Comparison of ENCODE assay signal across 10 cellular contexts in the genomic region with DNA sequence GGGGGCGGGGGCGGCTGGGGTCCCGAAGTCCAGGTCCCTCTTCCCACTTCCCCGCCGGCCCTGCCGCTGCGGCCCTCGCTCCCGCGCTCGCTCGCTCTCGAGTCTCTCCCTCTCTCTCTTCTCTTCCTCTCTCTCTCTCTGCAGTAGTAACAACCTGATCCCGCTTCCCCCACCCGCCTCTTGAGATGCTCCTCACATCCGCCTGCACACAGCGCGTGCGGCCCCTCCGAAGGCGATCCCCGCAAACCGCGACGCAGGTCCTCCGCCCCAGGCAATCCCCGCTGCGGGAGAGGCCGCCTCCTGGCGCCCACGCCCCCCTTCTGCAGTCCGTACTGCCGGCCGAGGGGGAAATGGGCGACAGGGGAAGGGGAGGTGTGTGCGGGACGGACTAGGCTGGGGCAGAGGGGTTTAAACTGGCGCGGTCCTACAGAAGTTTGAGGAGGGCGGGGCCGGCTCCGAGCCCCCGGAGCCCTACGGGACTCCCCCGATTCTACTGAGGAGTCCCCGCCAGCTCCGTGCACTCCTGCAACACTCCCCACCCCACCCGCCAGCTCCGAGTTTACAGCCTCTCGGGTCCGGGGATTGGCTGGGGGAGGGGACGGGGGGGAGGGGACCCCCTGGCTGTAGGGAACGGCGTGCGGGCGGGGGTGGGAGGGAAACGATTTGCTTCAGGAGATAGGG. TPM values are rescaled to one million over a fixed set of nuclear protein-coding genes. Genes with fewer than 3 reads are reported as not detected.
DNase-seq lines count a peak whose midpoint lies in the region; ATAC-seq, FAIRE-seq and TF ChIP-seq lines count a peak whose summit lies in the region.
"Not testable (repeated sequence)": the region's sequence is repeated elsewhere in the genome, so short reads cannot be mapped to it uniquely, and the experiment has no call there.
"Had no signal": no experiment of that assay in that cellular context is flagged by ENCODE, and none has a peak within 500 bp of the region (broad histone marks: within the 10 kb centered on the region; RNA-seq: fewer than 3 reads in every experiment).

No MANE protein-coding gene starts in this region.

- 2% methylated on average over 14 of the region's 57 CpGs for WGBS in A549 (ENCODE audit: missing lambda C conversion rate)
- no CpG with 5 or more reads among the region's 57 CpGs for whole genome bisulfite sequencing in suprapubic skin

- H3K4me1 ChIP-seq in A549; RWPE2 (ENCODE audit: insufficient read depth, poor library complexity, severe bottlenecking); left ventricle myocardium inferior; suprapubic skin: not testable (repeated sequence)

- TF ChIP-seq POLR2A in A549 (IDR thresholded peaks at IDR 0.05; ENCODE audit: low read length); suprapubic skin (IDR thresholded peaks at IDR 0.05): not testable (repeated sequence)

- H3K27me3 Mint-ChIP-seq in activated CD8-positive, alpha-beta T cell treated with anti-CD3 and anti-CD28 coated beads, Interleukin-2, amount 10 ng/mL, durations not matched to agents 7 days and 5 days (ENCODE audit: low read depth); activated naive CD8-positive, alpha-beta T cell treated with anti-CD3 and anti-CD28 coated beads, Interleukin-2, amount 10 ng/mL, durations not matched to agents 7 days and 5 days; memory B cell: not testable (repeated sequence)

- not testable (repeated sequence) for DNase-seq in A549 (ENCODE audit: low read depth in 1 of 2, low spot score in 1 of 2); RWPE2 (ENCODE audit: low spot score); activated CD8-positive, alpha-beta T cell treated with anti-CD3 and anti-CD28 coated beads, Interleukin-2, amount 10 ng/mL, durations not matched to agents 7 days and 5 days; activated naive CD8-positive, alpha-beta T cell treated with anti-CD3 and anti-CD28 coated beads, Interleukin-2, amount 10 ng/mL, durations not matched to agents 7 days and 5 days; left ventricle myocardium inferior; memory B cell (ENCODE audit: low spot score in 2 of 2); omental fat pad (ENCODE audit: low spot score); suprapubic skin (ENCODE audit: low spot score in 2 of 2)

- H3K4me3 ChIP-seq in A549; RWPE2 (ENCODE audit: severe bottlenecking): not testable (repeated sequence)
- peak overlapping the region; percentile 21 for H3K4me3 ChIP-seq in left ventricle myocardium inferior
- H3K4me3 ChIP-seq in suprapubic skin: peak overlapping the region; percentile 7

- not testable (repeated sequence) for H3K4me1 Mint-ChIP-seq in activated CD8-positive, alpha-beta T cell treated with anti-CD3 and anti-CD28 coated beads, Interleukin-2, amount 10 ng/mL, durations not matched to agents 7 days and 5 days (ENCODE audit: low read depth); activated naive CD8-positive, alpha-beta T cell treated with anti-CD3 and anti-CD28 coated beads, Interleukin-2, amount 10 ng/mL, durations not matched to agents 7 days and 5 days; memory B cell

- H3K9me3 Mint-ChIP-seq in activated CD8-positive, alpha-beta T cell treated with anti-CD3 and anti-CD28 coated beads, Interleukin-2, amount 10 ng/mL, durations not matched to agents 7 days and 5 days (ENCODE audit: insufficient read depth); activated naive CD8-positive, alpha-beta T cell treated with anti-CD3 and anti-CD28 coated beads, Interleukin-2, amount 10 ng/mL, durations not matched to agents 7 days and 5 days; memory B cell: not testable (repeated sequence)

- not testable (repeated sequence) for H3K27ac Mint-ChIP-seq in activated CD8-positive, alpha-beta T cell treated with anti-CD3 and anti-CD28 coated beads, Interleukin-2, amount 10 ng/mL, durations not matched to agents 7 days and 5 days; activated naive CD8-positive, alpha-beta T cell treated with anti-CD3 and anti-CD28 coated beads, Interleukin-2, amount 10 ng/mL, durations not matched to agents 7 days and 5 days; memory B cell

- H3K4me3 Mint-ChIP-seq in activated CD8-positive, alpha-beta T cell treated with anti-CD3 and anti-CD28 coated beads, Interleukin-2, amount 10 ng/mL, durations not matched to agents 7 days and 5 days: peak overlapping the region; percentile 34
- not testable (repeated sequence) for H3K4me3 Mint-ChIP-seq in activated naive CD8-positive, alpha-beta T cell treated with anti-CD3 and anti-CD28 coated beads, Interleukin-2, amount 10 ng/mL, durations not matched to agents 7 days and 5 days; memory B cell

- not testable (repeated sequence) for TF ChIP-seq EP300 in A549 (IDR thresholded peaks at IDR 0.05); suprapubic skin (IDR thresholded peaks at IDR 0.05)

- H3K9me3 ChIP-seq in A549; RWPE2 (ENCODE audit: severe bottlenecking); left ventricle myocardium inferior (replicated peaks); suprapubic skin: not testable (repeated sequence)

- TF ChIP-seq RAD21 in A549 (conservative IDR thresholded peaks at IDR 0.05 in 1 of 2, IDR thresholded peaks at IDR 0.05 in 1 of 2): not testable (repeated sequence)

- not testable (repeated sequence) for H3K36me3 ChIP-seq in RWPE2 (ENCODE audit: low read depth); left ventricle myocardium inferior; suprapubic skin

- not testable (repeated sequence) for H3K27ac ChIP-seq in A549; RWPE2 (ENCODE audit: poor library complexity, severe bottlenecking); left ventricle myocardium inferior (replicated peaks); suprapubic skin

- H3K4me2 ChIP-seq in A549: peak overlapping the region; percentile 57; the same call in 2 of the 3 replicates

- intact Hi-C loops in left ventricle myocardium inferior (cut with micrococcal nuclease): not testable (repeated sequence)

- FAIRE-seq in A549 (lab: Jason Lieb, UNC): not testable (repeated sequence)

- not testable (repeated sequence) for H3K27me3 ChIP-seq in RWPE2 (ENCODE audit: insufficient read depth, poor library complexity, severe bottlenecking); suprapubic skin
- H3K27me3 ChIP-seq in left ventricle myocardium inferior (ENCODE audit: low read depth): peaks cover 15% of the 10 kb centered on the region

- ATAC-seq in A549: peak; percentile 14 to 31; a peak in 5 of 6 replicates
- ATAC-seq in RWPE2 (ENCODE audit: low read depth): peak; percentile 17
- ATAC-seq in activated CD8-positive, alpha-beta T cell treated with anti-CD3 and anti-CD28 coated beads, Interleukin-2, amount 10 ng/mL, durations not matched to agents 7 days and 5 days: peak; percentile 72
- peak; percentile 84 for ATAC-seq in activated naive CD8-positive, alpha-beta T cell treated with anti-CD3 and anti-CD28 coated beads, Interleukin-2, amount 10 ng/mL, durations not matched to agents 7 days and 5 days (ENCODE audit: low read depth)
- ATAC-seq in memory B cell (ENCODE audit: low read depth): peak; percentile 43
- peak; percentile 15 for ATAC-seq in omental fat pad (ENCODE audit: low FRiP score)

- CTCF ChIA-PET in A549 (lab: Yijun Ruan, JAX); activated CD8-positive, alpha-beta T cell treated with anti-CD3 and anti-CD28 coated beads, Interleukin-2, amount 10 ng/mL, durations not matched to agents 7 days and 5 days (lab: Charles Lee): not testable (repeated sequence)

- not testable (repeated sequence) for TF ChIP-seq CTCF in A549 (IDR thresholded peaks at IDR 0.05); RWPE2 (IDR thresholded peaks at IDR 0.05; ENCODE audit: poor library complexity, severe bottlenecking); left ventricle myocardium inferior (IDR thresholded peaks at IDR 0.05; ENCODE audit: borderline replicate concordance); omental fat pad (IDR thresholded peaks at IDR 0.05); suprapubic skin (IDR thresholded peaks at IDR 0.05)

- POLR2A ChIA-PET in A549 (lab: Yijun Ruan, JAX); activated CD8-positive, alpha-beta T cell treated with anti-CD3 and anti-CD28 coated beads, Interleukin-2, amount 10 ng/mL, durations not matched to agents 7 days and 5 days (lab: Charles Lee); activated naive CD8-positive, alpha-beta T cell treated with anti-CD3 and anti-CD28 coated beads, Interleukin-2, amount 10 ng/mL, durations not matched to agents 7 days and 5 days (lab: Charles Lee): not testable (repeated sequence)

- not testable (repeated sequence) for H3K36me3 Mint-ChIP-seq in activated CD8-positive, alpha-beta T cell treated with anti-CD3 and anti-CD28 coated beads, Interleukin-2, amount 10 ng/mL, durations not matched to agents 7 days and 5 days (ENCODE audit: low read depth); activated naive CD8-positive, alpha-beta T cell treated with anti-CD3 and anti-CD28 coated beads, Interleukin-2, amount 10 ng/mL, durations not matched to agents 7 days and 5 days; memory B cell

RNA-seq across cellular contexts. Expression of gene GOLGA8T, which starts 57.4 kb away (rescaled TPM):
- 1.4 and 1.8 TPM in 2 replicates for polyA plus RNA-seq in A549 (2011; rRNA removed)
- 0.67 and 0.74 TPM in 2 replicates for polyA plus RNA-seq in A549 (2012; cell fraction: cytosol; rRNA removed)
- polyA plus RNA-seq in A549 (2012; cell fraction: nucleus; rRNA removed): 2.3 and 2.4 TPM in 2 replicates
- polyA plus RNA-seq in A549 (2017; fragmentation: RNase III; extraction: RNeasy Plus Mini Kit Qiagen cat#74134 plus additional on column Dnase treatment): 0.96 to 2.1 TPM (median 1.3 TPM) in 3 replicates
- 1.1 and 1.2 TPM in 2 replicates for polyA minus RNA-seq in A549 (2011; rRNA and poly(A)+ RNA removed)
- total RNA-seq in activated CD8-positive, alpha-beta T cell treated with anti-CD3 and anti-CD28 coated beads, Interleukin-2, amount 10 ng/mL, durations not matched to agents 7 days and 5 days: 1 to 10 TPM in 1 of 2 experiments, under 1 TPM in 1; 0.94 to 1.3 TPM
- total RNA-seq in activated naive CD8-positive, alpha-beta T cell treated with anti-CD3 and anti-CD28 coated beads, Interleukin-2, amount 10 ng/mL, durations not matched to agents 7 days and 5 days: 1 to 10 TPM; 1.5 to 2.6 TPM
- total RNA-seq in left ventricle myocardium inferior: 0.47 TPM
- total RNA-seq in omental fat pad: 1 to 10 TPM in 2 of 4 donors, not detected in 2; 1.2 to 2.1 TPM
- not detected for total RNA-seq in suprapubic skin
- total RNA-seq: GM23248, HFFc6 had no signal
- polyA plus RNA-seq: GM23248 had no signal

Comparison
In these comparisons a context has a peak if more than half of its experiments do, and no peak if none do; other contexts are left out.
1. ATAC-seq: peak in every context shown above with its lines; median percentile 84 in activated naive CD8-positive, alpha-beta T cell treated with anti-CD3 and anti-CD28 coated beads, Interleukin-2, amount 10 ng/mL, durations not matched to agents 7 days and 5 days; 72 in activated CD8-positive, alpha-beta T cell treated with anti-CD3 and anti-CD28 coated beads, Interleukin-2, amount 10 ng/mL, durations not matched to agents 7 days and 5 days; 43 in memory B cell; 22 in A549; 17 in RWPE2; 15 in omental fat pad.